ENCODE assay signal across 27 cellular contexts in the genomic region with DNA sequence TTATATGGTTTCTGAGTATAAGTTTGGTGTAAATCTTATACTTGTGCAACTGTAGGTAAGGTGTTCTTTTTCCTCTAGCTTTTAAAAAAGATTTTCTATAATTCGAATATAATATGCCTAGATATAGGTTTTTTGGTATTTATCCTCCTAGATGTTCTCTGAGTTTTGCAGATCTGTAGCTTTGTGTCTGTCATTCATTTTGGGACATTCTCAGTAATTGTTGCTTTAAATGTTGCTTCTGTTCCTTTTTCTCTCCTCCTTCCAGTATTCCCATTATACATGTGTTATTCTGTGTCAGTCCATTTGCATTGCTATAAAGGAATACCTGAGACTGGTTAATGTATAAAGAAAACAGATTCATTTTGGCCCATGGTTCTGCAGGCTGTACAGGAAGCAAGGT. TPM values are rescaled to one million over a fixed set of nuclear protein-coding genes. Genes with fewer than 3 reads are reported as not detected.
"Had no signal": no experiment of that assay in that cellular context is flagged by ENCODE, and none has a peak within 500 bp of the region (broad histone marks: within the 10 kb centered on the region; RNA-seq: fewer than 3 reads in every experiment).

No MANE protein-coding gene starts in this region.

- H3K9me3 ChIP-seq: left lung, ovary, psoas muscle, right lobe of liver, stomach, thyroid gland had no signal

- DNase-seq: cerebellar nuclear complex; dorsolateral prefrontal cortex; effector CD4-positive, alpha-beta T cell; foreskin keratinocyte; glutamatergic neuron; heart right ventricle; hippocampal formation; left cardiac atrium; left lung; mesenchymal stem cell; midbrain; natural killer cell; occipital lobe; ovary; posterior cingulate gyrus; psoas muscle; right lobe of liver; stimulated activated CD4-positive, alpha-beta T cell treated with anti-CD3 and anti-CD28 coated beads, Interleukin-12 subunit alpha, Interleukin-12 subunit beta, amount 100 ng/mL, for 4 hours; stimulated activated CD4-positive, alpha-beta T cell treated with anti-CD3 and anti-CD28 coated beads, Interleukin-1b, Interleukin-23, amount 100 ng/mL, for 48 hours; stimulated activated CD4-positive, alpha-beta T cell treated with anti-CD3 and anti-CD28 coated beads, Interleukin-4, amount 100 ng/mL, for 1 hour; stimulated activated CD8-positive, alpha-beta memory T cell treated with anti-CD3 and anti-CD28 coated beads, Interleukin-4, amount 100 ng/mL, for 48 hours; stimulated activated naive CD4-positive, alpha-beta T cell treated with Interleukin-2 at 50 U/mL for 16 hours; stomach; thyroid gland had no signal

- ATAC-seq: esophagus mucosa, foreskin keratinocyte, heart right ventricle, left cardiac atrium, left lung, natural killer cell, psoas muscle, right lobe of liver had no signal

- H3K27ac Mint-ChIP-seq: natural killer cell, type B pancreatic cell had no signal

- H3K27ac ChIP-seq: foreskin keratinocyte, left lung, ovary, psoas muscle, right lobe of liver, thyroid gland had no signal

- H3K36me3 ChIP-seq: heart right ventricle, left lung, ovary, right lobe of liver, stomach, thyroid gland had no signal

- H3K27me3 ChIP-seq: dorsolateral prefrontal cortex, foreskin keratinocyte, heart right ventricle, left lung, ovary, right lobe of liver, stomach, thyroid gland had no signal

- H3K4me3 ChIP-seq: dorsolateral prefrontal cortex, heart right ventricle, left lung, ovary, psoas muscle, right lobe of liver, smooth muscle cell, stomach, thyroid gland had no signal

- H3K4me1 ChIP-seq: left lung, thyroid gland had no signal

- H3K27me3 Mint-ChIP-seq: type B pancreatic cell had no signal

- H3K4me1 Mint-ChIP-seq: natural killer cell had no signal

- H3K4me2 ChIP-seq: smooth muscle cell had no signal

- H3K4me3 Mint-ChIP-seq: natural killer cell, type B pancreatic cell had no signal

RNA-seq across cellular contexts. Expression of gene LURAP1L, which starts 33.7 kb away (rescaled TPM):
- total RNA-seq: natural killer cell had no signal
